ENCODE assay signal across 17 cellular contexts in the genomic region with DNA sequence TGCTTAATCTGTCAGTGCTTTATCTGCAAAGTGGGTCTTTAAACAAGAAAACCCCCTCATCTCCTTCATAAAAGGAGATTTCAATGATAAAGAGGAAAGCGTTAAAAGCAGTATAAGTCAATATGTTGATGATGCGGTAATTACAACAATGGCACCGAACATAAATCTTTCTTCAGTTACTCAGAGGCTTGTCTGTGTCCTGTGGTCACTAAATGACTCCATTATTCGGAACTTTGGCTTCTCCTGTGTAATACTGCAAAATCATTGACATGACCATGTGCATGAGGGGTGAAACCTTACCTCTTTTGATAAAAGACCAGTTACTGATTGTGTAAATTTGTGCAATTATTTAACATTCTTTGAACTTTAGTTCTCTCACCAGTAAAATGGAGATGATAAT. TPM values are rescaled to one million over a fixed set of nuclear protein-coding genes. Genes with fewer than 3 reads are reported as not detected.
DNase-seq lines count a peak whose midpoint lies in the region; ATAC-seq and TF ChIP-seq lines count a peak whose summit lies in the region.
"Had no signal": no experiment of that assay in that cellular context is flagged by ENCODE, and none has a peak within 500 bp of the region (broad histone marks: within the 10 kb centered on the region; RNA-seq: fewer than 3 reads in every experiment).

No MANE protein-coding gene starts in this region.

- no peak for ATAC-seq in left lobe of liver
- ATAC-seq in GM18873 (IDR thresholded peaks at IDR 0.05; ENCODE audit: low FRiP score, unreplicated experiment): no peak

- 0 out of 2 replicates have a peak overlapping the region, but pooled peaks have one; percentile 83 for H3K4me2 ChIP-seq in OCI-LY7 (ENCODE audit: low read length)

- peaks cover 2% of the 10 kb centered on the region for H3K36me3 Mint-ChIP-seq in activated CD4-positive, alpha-beta T cell treated with anti-CD3 and anti-CD28 coated beads, Interleukin-2, amount 10 ng/mL, durations not matched to agents 24 days and 14 days (ENCODE audit: low read depth)

- no TSS peak for BruUV-seq in OCI-LY7 (replicated peaks; lab: Mats Ljungman, UMichigan)

- H3K4me3 ChIP-seq in OCI-LY7 (ENCODE audit: low read depth, low read length, poor library complexity, severe bottlenecking): no peak overlapping the region
- H3K4me3 ChIP-seq in stomach: no peak overlapping the region
- H3K4me3 ChIP-seq: esophagus muscularis mucosa, SJCRH30 had no signal

- CTCF ChIA-PET in OCI-LY7 (lab: Charles Lee; ENCODE audit: unreplicated experiment): no interaction called here

- peaks cover 82% of the 10 kb centered on the region for H3K4me1 ChIP-seq in OCI-LY7 (ENCODE audit: insufficient read depth, low read length, poor library complexity, severe bottlenecking)
- H3K4me1 ChIP-seq in stomach: peaks cover 41 to 84% (median 74%) of the 10 kb centered on the region in 4 donors

- peak overlapping the region; percentile 77 for H3K27ac ChIP-seq in OCI-LY7 (ENCODE audit: low read depth, low read length, poor library complexity, severe bottlenecking)
- peak overlapping the region in 3 of 5 donors; percentile 66 to 100 (median 98) for H3K27ac ChIP-seq in stomach
- H3K27ac ChIP-seq: SJCRH30 had no signal

- H3K27me3 ChIP-seq in stomach: no peaks in the 10 kb centered on the region
- H3K27me3 ChIP-seq: SJCRH30 had no signal

- intact Hi-C loops in activated CD4-positive, alpha-beta T cell treated with anti-CD3 and anti-CD28 coated beads, Interleukin-2, amount 10 ng/mL, durations not matched to agents 24 days and 14 days (cut with micrococcal nuclease): loop anchor here (5.0 to 10.0 kb wide), 5 partner anchors 287 to 1395 kb away; partner anchors contain the start of genes CIAO2A and SNX1
- intact Hi-C loops in OCI-LY7 (cut with micrococcal nuclease; ENCODE audit: unreplicated experiment): loop anchor here (10.0 kb wide), 1 partner anchor 305 kb away; no protein-coding TSS in a partner anchor
- intact Hi-C loops in stomach (cut with DNase I; ENCODE audit: low total_unique reads): loop anchor here (10.0 kb wide), 1 partner anchor 95 kb away; the partner anchor contains the start of gene FBXL22

- peak overlapping the region; percentile 57 for H3K27ac Mint-ChIP-seq in activated CD4-positive, alpha-beta T cell treated with anti-CD3 and anti-CD28 coated beads, Interleukin-2, amount 10 ng/mL, durations not matched to agents 24 days and 14 days

- H3K4me1 Mint-ChIP-seq in activated CD4-positive, alpha-beta T cell treated with anti-CD3 and anti-CD28 coated beads, Interleukin-2, amount 10 ng/mL, durations not matched to agents 24 days and 14 days: peaks cover 60% of the 10 kb centered on the region

- H2AFZ ChIP-seq in OCI-LY7 (ENCODE audit: low read length): no peak overlapping the region

- no peak for DNase-seq in activated CD4-positive, alpha-beta T cell treated with anti-CD3 and anti-CD28 coated beads, Interleukin-2, amount 10 ng/mL, durations not matched to agents 24 days and 14 days
- DNase-seq in activated CD4-positive, alpha-beta T cell treated with anti-CD3 and anti-CD28 coated beads, Interleukin-2, amount 50 U/mL, for 4 hours: no peak
- DNase-seq in OCI-LY7 (ENCODE audit: low spot score) (no peak), left lobe of liver (ENCODE audit: low spot score) (peak; percentile 19), stomach (no peak), NCI-H2171 (lab: John Stamatoyannopoulos, UW) (no peak), NCI-H1048 (lab: John Stamatoyannopoulos, UW) (no peak)
- DNase-seq: ACHN; activated CD4-positive, alpha-beta T cell treated with anti-CD3 and anti-CD28 coated beads for 1 hour; activated T-cell treated with anti-CD3 and anti-CD28 coated beads, Interleukin-2, amount 50 U/mL, for 1 hour; amniotic stem cell; mesenchymal stem cell; NCI-H187; SJCRH30; stimulated activated CD4-positive, alpha-beta T cell treated with anti-CD3 and anti-CD28 coated beads, Interleukin-12 subunit alpha, Interleukin-12 subunit beta, amount 100 ng/mL, for 4 hours had no signal

- H3K79me2 ChIP-seq in OCI-LY7 (ENCODE audit: insufficient read depth, low read depth, low read length): peaks cover 4% of the 10 kb centered on the region; the same call in 1 of the 2 replicates

- H3K9me2 ChIP-seq in OCI-LY7 (ENCODE audit: insufficient read depth, low read length): no peaks in the 10 kb centered on the region

- H3K36me3 ChIP-seq in OCI-LY7 (ENCODE audit: insufficient read depth, low read length): no peaks in the 10 kb centered on the region
- no peaks in the 10 kb centered on the region for H3K36me3 ChIP-seq in stomach
- H3K36me3 ChIP-seq: esophagus muscularis mucosa, SJCRH30 had no signal

- 76 to 92% (median 88%) methylated on average over 4 of the region's 4 CpGs for WGBS in stomach, 5 donors

- no peak for TF ChIP-seq CTCF in OCI-LY7 (conservative IDR thresholded peaks at IDR 0.05; ENCODE audit: low read length)
- TF ChIP-seq CTCF in stomach (IDR thresholded peaks at IDR 0.05): no peak

- no peaks in the 10 kb centered on the region for H3K9me3 Mint-ChIP-seq in activated CD4-positive, alpha-beta T cell treated with anti-CD3 and anti-CD28 coated beads, Interleukin-2, amount 10 ng/mL, durations not matched to agents 24 days and 14 days

- POLR2A ChIA-PET in OCI-LY7 (lab: Charles Lee): no interaction called here

- H3K4me3 Mint-ChIP-seq in activated CD4-positive, alpha-beta T cell treated with anti-CD3 and anti-CD28 coated beads, Interleukin-2, amount 10 ng/mL, durations not matched to agents 24 days and 14 days: no peak overlapping the region

- no peak for TF ChIP-seq EP300 in stomach (IDR thresholded peaks at IDR 0.05)

- no peaks in the 10 kb centered on the region for H3K9me3 ChIP-seq in OCI-LY7 (ENCODE audit: low read length)
- no peaks in the 10 kb centered on the region for H3K9me3 ChIP-seq in stomach
- H3K9me3 ChIP-seq: esophagus muscularis mucosa, SJCRH30 had no signal

- TF ChIP-seq POLR2A in stomach (IDR thresholded peaks at IDR 0.05): no peak

- H3K27me3 Mint-ChIP-seq in activated CD4-positive, alpha-beta T cell treated with anti-CD3 and anti-CD28 coated beads, Interleukin-2, amount 10 ng/mL, durations not matched to agents 24 days and 14 days: no peaks in the 10 kb centered on the region

- no peaks in the 10 kb centered on the region for H4K20me1 ChIP-seq in OCI-LY7 (ENCODE audit: insufficient read depth, low read length)

RNA-seq across cellular contexts. Expression of gene USP3, which starts 4.8 kb away (rescaled TPM):
- total RNA-seq in activated CD4-positive, alpha-beta T cell treated with anti-CD3 and anti-CD28 coated beads, Interleukin-2, amount 10 ng/mL, durations not matched to agents 24 days and 14 days: 46.7 and 49.2 TPM in 2 replicates
- 26.3 and 34.6 TPM in 2 replicates for total RNA-seq in OCI-LY7 (2014; rRNA removed; shearing (Covaris generic))
- total RNA-seq in OCI-LY7 (2022): 53.0 and 64.9 TPM in 2 replicates
- 22.0 TPM for total RNA-seq in left lobe of liver
- total RNA-seq in stomach: 100 to 1,000 TPM in 2 of 5 donors, 10 to 100 TPM in 3; 10.5 to 174 (median 68.7) TPM
- polyA plus RNA-seq in stomach: 10 to 100 TPM; 20.8 to 27.3 (median 25.7) TPM
